In genomic region chrX:132058975-132059374, GRCh38 we compare ENCODE assay signal across 1 cellular context.
TF ChIP-seq lines count a peak whose summit lies in the region.

No MANE protein-coding gene starts in this region.

TF ChIP-seq in H1, 55 proteins besides CTCF, POLR2A, EP300 and RAD21:
- TF ChIP-seq TAF7 (optimal IDR thresholded peaks at IDR 0.05; ENCODE audit: borderline replicate concordance, low read depth, low read length) (no peak), RXRA (IDR thresholded peaks at IDR 0.05; ENCODE audit: insufficient read depth, low read depth, low read length) (no peak), SIRT6 (IDR thresholded peaks at IDR 0.05; ENCODE audit: low read length) (no peak), HDAC6 (IDR thresholded peaks at IDR 0.05; ENCODE audit: low read depth, low read length) (no peak), CBX5 (IDR thresholded peaks at IDR 0.05; ENCODE audit: low read depth, low read length) (no peak), BACH1 (IDR thresholded peaks at IDR 0.05; ENCODE audit: low read length) (no peak), CHD1 (IDR thresholded peaks at IDR 0.05; ENCODE audit: low read depth, low read length) (no peak)
TF ChIP-seq in H1: peak in this region for 0.
